Comparison of ENCODE assay signal across 25 cellular contexts in genomic region chr4:155599102-155599501, GRCh38.
"Had no signal": no experiment of that assay in that cellular context is flagged by ENCODE, and none has a peak within 500 bp of the region (broad histone marks: within the 10 kb centered on the region; RNA-seq: fewer than 3 reads in every experiment).

No MANE protein-coding gene starts in this region.

- H3K79me2 ChIP-seq: parathyroid adenoma had no signal

- H3K9me3 ChIP-seq: left lung, right atrium auricular region, right lobe of liver, suprapubic skin, thoracic aorta, tibial artery, uterus had no signal

- H3K27ac Mint-ChIP-seq: immature natural killer cell; natural killer cell treated with Interleukin-12 subunit alpha and Interleukin-12 subunit beta and Interleukin-15 and Interleukin-18, amount 100 ng/mL, for 72 hours; type B pancreatic cell had no signal

- H3K36me3 Mint-ChIP-seq: immature natural killer cell; naive B cell; natural killer cell treated with Interleukin-12 subunit alpha and Interleukin-12 subunit beta and Interleukin-15 and Interleukin-18, amount 100 ng/mL, for 72 hours; stimulated activated naive B cell treated with anti-CD40 and anti-IgM and Interleukin-4, amounts not matched to agents 10 μg/mL and 1 μg/mL and 100 μg/mL, for 72 hours; type B pancreatic cell had no signal

- H3K4me3 Mint-ChIP-seq: immature natural killer cell; natural killer cell treated with Interleukin-12 subunit alpha and Interleukin-12 subunit beta and Interleukin-15 and Interleukin-18, amount 100 ng/mL, for 72 hours; neural crest cell; stimulated activated naive B cell treated with anti-CD40 and anti-IgM and Interleukin-4, amounts not matched to agents 10 μg/mL and 1 μg/mL and 100 μg/mL, for 72 hours; type B pancreatic cell had no signal

- H3K4me3 ChIP-seq: left lung, lung, right atrium auricular region, right lobe of liver, suprapubic skin, thoracic aorta, tibial artery, uterus had no signal

- H2AFZ ChIP-seq: parathyroid adenoma had no signal

- H3K36me3 ChIP-seq: left lung, right atrium auricular region, right lobe of liver, suprapubic skin, thoracic aorta, tibial artery, uterus had no signal

- H3K4me1 ChIP-seq: left lung, parathyroid adenoma, uterus had no signal

- H3K27ac ChIP-seq: left lung, parathyroid adenoma, right atrium auricular region, right lobe of liver, suprapubic skin, thoracic aorta, tibial artery, uterus had no signal

- H3K4me1 Mint-ChIP-seq: immature natural killer cell; naive B cell; stimulated activated naive B cell treated with anti-CD40 and anti-IgM and Interleukin-4, amounts not matched to agents 10 μg/mL and 1 μg/mL and 100 μg/mL, for 72 hours had no signal

- H3K9ac ChIP-seq: parathyroid adenoma had no signal

- H3K27me3 ChIP-seq: left lung, right atrium auricular region, right lobe of liver, suprapubic skin, tibial artery, uterus had no signal

- ATAC-seq: left colon; left lung; natural killer cell treated with Interleukin-12 subunit alpha and Interleukin-12 subunit beta and Interleukin-15 and Interleukin-18, amount 100 ng/mL, for 72 hours; right lobe of liver; stimulated activated naive B cell treated with anti-CD40 and anti-IgM and Interleukin-4, amounts not matched to agents 10 μg/mL and 1 μg/mL and 100 μg/mL, for 72 hours; stimulated activated naive CD8-positive, alpha-beta T cell treated with anti-CD3 and anti-CD28 coated beads, Interleukin-15, Interleukin-2, amounts not matched to agents 100 U/mL and 50 U/mL, for 24 hours had no signal

- H3K27me3 Mint-ChIP-seq: naive B cell; stimulated activated naive B cell treated with anti-CD40 and anti-IgM and Interleukin-4, amounts not matched to agents 10 μg/mL and 1 μg/mL and 100 μg/mL, for 72 hours; type B pancreatic cell had no signal

- H3K9me3 Mint-ChIP-seq: immature natural killer cell; naive B cell; natural killer cell treated with Interleukin-12 subunit alpha and Interleukin-12 subunit beta and Interleukin-15 and Interleukin-18, amount 100 ng/mL, for 72 hours; neural crest cell; stimulated activated naive B cell treated with anti-CD40 and anti-IgM and Interleukin-4, amounts not matched to agents 10 μg/mL and 1 μg/mL and 100 μg/mL, for 72 hours had no signal

- DNase-seq: head of caudate nucleus; hippocampal formation; immature natural killer cell; kidney; left colon; left lung; naive B cell; occipital lobe; right lobe of liver; stimulated activated CD4-positive, alpha-beta T cell treated with anti-CD3 and anti-CD28 coated beads, Interleukin-12 subunit alpha, Interleukin-12 subunit beta, amount 100 ng/mL, for 4 hours; stimulated activated CD4-positive, alpha-beta T cell treated with anti-CD3 and anti-CD28 coated beads, Interleukin-15, amount 100 ng/mL, for 24 hours; stimulated activated CD4-positive, alpha-beta T cell treated with anti-CD3 and anti-CD28 coated beads, Interleukin-2, amount 100 ng/mL, for 24 hours; stimulated activated CD4-positive, alpha-beta T cell treated with anti-CD3 and anti-CD28 coated beads, Interleukin-4, amount 100 ng/mL, for 1 hour; stimulated activated naive B cell treated with anti-CD40 and anti-IgM and Interleukin-4, amounts not matched to agents 10 μg/mL and 1 μg/mL and 100 μg/mL, for 72 hours; stimulated activated naive CD8-positive, alpha-beta T cell treated with anti-CD3 and anti-CD28 coated beads, Interleukin-15, Interleukin-2, amounts not matched to agents 100 U/mL and 50 U/mL, for 24 hours; tibial artery; uterus had no signal
